In the genomic region with DNA sequence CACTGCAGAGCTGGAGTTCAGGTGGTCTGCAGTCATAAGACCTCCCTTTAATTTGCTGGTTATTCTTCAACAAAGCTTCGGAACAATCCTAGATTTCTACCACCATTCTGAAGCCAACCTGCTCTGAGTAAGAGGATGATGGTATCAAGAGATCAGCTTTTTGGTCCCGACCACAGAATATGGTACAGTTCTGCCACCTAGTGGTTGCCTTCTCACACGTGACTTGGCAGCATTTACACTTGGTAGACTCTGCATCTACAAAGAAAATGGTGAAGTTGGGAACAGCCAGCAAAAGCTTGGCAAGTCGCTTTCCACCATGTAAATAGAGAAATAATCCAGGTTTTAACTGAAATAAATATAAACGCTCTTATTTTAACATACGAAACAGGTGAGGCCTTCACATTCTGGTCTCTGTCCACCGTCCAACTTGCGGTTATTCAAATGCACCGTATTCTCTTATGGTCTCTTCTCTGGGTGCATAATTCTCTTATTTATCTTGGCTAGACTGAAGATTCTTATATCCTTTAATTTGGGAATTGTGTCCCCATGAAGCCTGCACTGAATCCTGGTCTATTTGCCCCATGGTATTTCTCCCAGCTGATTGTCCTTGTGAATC, we compare ENCODE assay signal across 7 cellular contexts.
DNase-seq lines count a peak whose midpoint lies in the region; ATAC-seq and TF ChIP-seq lines count a peak whose summit lies in the region.

No MANE protein-coding gene starts in this region.

- TF ChIP-seq CTCF in GM06990 (IDR thresholded peaks at IDR 0.05; ENCODE audit: insufficient read depth, low read length, poor library complexity, severe bottlenecking) (peak; percentile 77), prostate gland (IDR thresholded peaks at IDR 0.05) (peak in 3 of 4 experiments; percentile 32 to 45 (median 33))

- intact Hi-C loops in prostate gland (cut with DNase I), result no loop called here

- H3K27ac ChIP-seq in prostate gland, result no peak overlapping the region

- ATAC-seq in GM21447 (IDR thresholded peaks at IDR 0.05; ENCODE audit: unreplicated experiment), result peak; percentile 97
- ATAC-seq in HG03575 (IDR thresholded peaks at IDR 0.05; ENCODE audit: extremely low read depth, insufficient number of reproducible peaks, low FRiP score, unreplicated experiment), result peak; percentile 92

- 48% methylated on average over 9 of the region's 9 CpGs for WGBS in prostate gland

- H3K27me3 ChIP-seq in GM06990 (replicated peaks; ENCODE audit: control insufficient read depth, insufficient read depth, low read length), result no peaks in the 10 kb centered on the region
- no peaks in the 10 kb centered on the region for H3K27me3 ChIP-seq in prostate gland (replicated peaks; ENCODE audit: insufficient read depth)

- no peaks in the 10 kb centered on the region for H3K9me3 ChIP-seq in prostate gland

- H3K36me3 ChIP-seq in GM06990 (ENCODE audit: control insufficient read depth, insufficient read depth, low read length) (no peaks in the 10 kb centered on the region), prostate gland (no peaks in the 10 kb centered on the region)

- peak; percentile 5 for DNase-seq in GM06990 (ENCODE audit: extremely low read depth, insufficient read length)
- peak; percentile 83 for DNase-seq in NCI-H526 treated with DMSO at 0.1 percent for 48 hours (lab: John Stamatoyannopoulos, UW)
- DNase-seq in activated T-cell treated with anti-CD3 and anti-CD28 coated beads, Interleukin-2, amount 50 U/mL, for 48 hours, result peak; percentile 36 to 54
- DNase-seq in germinal center (ENCODE audit: low spot score), result peak; percentile 26
- peak; percentile 6 for DNase-seq in prostate gland (ENCODE audit: low spot score)

- no peaks in the 10 kb centered on the region for H3K4me1 ChIP-seq in prostate gland (replicated peaks)

- no peak for TF ChIP-seq POLR2A in prostate gland (IDR thresholded peaks at IDR 0.05)

- no peak overlapping the region for H3K4me3 ChIP-seq in GM06990 (replicated peaks; ENCODE audit: low read depth, low read length)
- H3K4me3 ChIP-seq in prostate gland, result no peak overlapping the region

Comparison
In these comparisons a context has a peak if more than half of its experiments do, and no peak if none do; other contexts are left out.
1. DNase-seq: peak in every context shown above with its lines; median percentile 83 in NCI-H526 treated with DMSO at 0.1 percent for 48 hours; 45 in activated T-cell treated with anti-CD3 and anti-CD28 coated beads, Interleukin-2, amount 50 U/mL, for 48 hours; 26 in germinal center; 6 in prostate gland; 5 in GM06990.